Comparison of ENCODE assay signal across 1 cellular context in genomic region chr3:197471221-197472010, GRCh38.
TF ChIP-seq lines count a peak whose summit lies in the region.

No MANE protein-coding gene starts in this region.

TF ChIP-seq in HepG2, 621 proteins besides CTCF, POLR2A, EP300 and RAD21 (continued from another document and continues in another):
- TF ChIP-seq FOXO4 (CRISPR knock-in tag; conservative IDR thresholded peaks at IDR 0.05) (no peak), ZNF337 (CRISPR knock-in tag; IDR thresholded peaks at IDR 0.05; ENCODE audit: borderline replicate concordance, low read depth) (no peak), ZNF558 (CRISPR knock-in tag; IDR thresholded peaks at IDR 0.05; ENCODE audit: borderline replicate concordance) (no peak), THRA (CRISPR knock-in tag; IDR thresholded peaks at IDR 0.05; ENCODE audit: borderline replicate concordance) (peak; percentile 77; the same call in 1 of the 2 replicates), JARID2 (CRISPR knock-in tag; IDR thresholded peaks at IDR 0.05; ENCODE audit: insufficient replicate concordance) (no peak), STAT6 (CRISPR knock-in tag; IDR thresholded peaks at IDR 0.05; ENCODE audit: borderline replicate concordance) (no peak), ONECUT2 (CRISPR knock-in tag; IDR thresholded peaks at IDR 0.05) (no peak), GATAD2A (CRISPR knock-in tag; IDR thresholded peaks at IDR 0.05) (peak; percentile 84), RBM22 (optimal IDR thresholded peaks at IDR 0.05; ENCODE audit: low read length) (no peak), PPARG (CRISPR knock-in tag; conservative IDR thresholded peaks at IDR 0.05) (peak; percentile 66), CSRNP2 (CRISPR knock-in tag; conservative IDR thresholded peaks at IDR 0.05; ENCODE audit: low read depth) (no peak), RFX5 (IDR thresholded peaks at IDR 0.05; ENCODE audit: low read depth, low read length) (no peak), RBAK (CRISPR knock-in tag; IDR thresholded peaks at IDR 0.05) (peak; percentile 95), STAG1 (CRISPR knock-in tag; IDR thresholded peaks at IDR 0.05) (peak; percentile 9; the same call in 1 of the 2 replicates), SMYD3 (CRISPR knock-in tag; IDR thresholded peaks at IDR 0.05) (no peak), REST (IDR thresholded peaks at IDR 0.05; ENCODE audit: borderline replicate concordance in 1 of 2, low read depth in 1 of 2, low read length in 2 of 2) (no peak), NFYB (CRISPR knock-in tag; IDR thresholded peaks at IDR 0.05) (no peak), HBP1 (CRISPR knock-in tag; IDR thresholded peaks at IDR 0.05; ENCODE audit: low read depth) (no peak), FOXA1 (IDR thresholded peaks at IDR 0.05) (no peak), FOXA1 (CRISPR knock-in tag; IDR thresholded peaks at IDR 0.05) (peak; percentile 9; the same call in 1 of the 2 replicates), RORA (CRISPR knock-in tag; IDR thresholded peaks at IDR 0.05) (no peak), ZNF3 (CRISPR knock-in tag; IDR thresholded peaks at IDR 0.05) (no peak), RFX3 (CRISPR knock-in tag; IDR thresholded peaks at IDR 0.05) (no peak), MED8 (CRISPR knock-in tag; IDR thresholded peaks at IDR 0.05; ENCODE audit: insufficient replicate concordance) (no peak), ZSCAN21 (CRISPR knock-in tag; IDR thresholded peaks at IDR 0.05; ENCODE audit: borderline replicate concordance) (no peak), SMARCE1 (IDR thresholded peaks at IDR 0.05; ENCODE audit: borderline replicate concordance) (no peak), ZNF629 (CRISPR knock-in tag; conservative IDR thresholded peaks at IDR 0.05) (peak; percentile 34; the same call in 1 of the 2 replicates), KAT2B (IDR thresholded peaks at IDR 0.05; ENCODE audit: borderline replicate concordance, low read depth, low read length) (no peak), CBX5 (CRISPR knock-in tag; IDR thresholded peaks at IDR 0.05; ENCODE audit: borderline replicate concordance) (no peak; the same call in 1 of the 2 replicates), TRAFD1 (CRISPR knock-in tag; IDR thresholded peaks at IDR 0.05; ENCODE audit: borderline replicate concordance) (no peak), TCF7L2 (IDR thresholded peaks at IDR 0.05; ENCODE audit: low read depth, low read length) (no peak), ZNF34 (CRISPR knock-in tag; IDR thresholded peaks at IDR 0.05; ENCODE audit: borderline replicate concordance) (no peak), ZNF484 (CRISPR knock-in tag; IDR thresholded peaks at IDR 0.05; ENCODE audit: borderline replicate concordance, low read depth) (no peak), ZBTB4 (CRISPR knock-in tag; IDR thresholded peaks at IDR 0.05; ENCODE audit: borderline replicate concordance) (peak; percentile 89; the same call in 1 of the 2 replicates), KLF15 (CRISPR knock-in tag; IDR thresholded peaks at IDR 0.05; ENCODE audit: borderline replicate concordance) (0 out of 2 replicates have a peak, but pooled peaks have one; percentile 60), MEIS2 (CRISPR knock-in tag; IDR thresholded peaks at IDR 0.05) (no peak), NFRKB (IDR thresholded peaks at IDR 0.05) (no peak), ZNF598 (CRISPR knock-in tag; IDR thresholded peaks at IDR 0.05; ENCODE audit: borderline replicate concordance) (no peak; the same call in 1 of the 2 replicates), SNAPC2 (CRISPR knock-in tag; IDR thresholded peaks at IDR 0.05) (no peak), IKZF5 (CRISPR knock-in tag; IDR thresholded peaks at IDR 0.05) (0 out of 2 replicates have a peak, but pooled peaks have one; percentile 14), TIGD3 (CRISPR knock-in tag; IDR thresholded peaks at IDR 0.05; ENCODE audit: borderline replicate concordance) (no peak)
